Comparison of ENCODE assay signal across 22 cellular contexts in genomic region chr1:198829356-198829755, GRCh38.
"Had no signal": no experiment of that assay in that cellular context is flagged by ENCODE, and none has a peak within 500 bp of the region (broad histone marks: within the 10 kb centered on the region; RNA-seq: fewer than 3 reads in every experiment).

No MANE protein-coding gene starts in this region.

- H3K27ac ChIP-seq: left lung, pancreas, prostate gland, skin epidermis, spleen, tibial nerve, uterus had no signal

- H3K4me3 ChIP-seq: left lung, lung, mucosa of descending colon, pancreas, prostate gland, skin epidermis, spleen, tibial nerve, uterus had no signal

- H3K36me3 ChIP-seq: left lung, pancreas, prostate gland, spleen, tibial nerve, uterus had no signal

- ATAC-seq: left colon; mucosa of descending colon; naive thymus-derived CD4-positive, alpha-beta T cell; pancreas; right cardiac atrium; sciatic nerve; stimulated activated effector memory CD8-positive, alpha-beta T cell treated with anti-CD3 and anti-CD28 coated beads, Interleukin-12 subunit alpha, Interleukin-12 subunit beta, amount 100 ng/mL, for 72 hours; stimulated activated naive CD8-positive, alpha-beta T cell treated with anti-CD3 and anti-CD28 coated beads, Interleukin-15, amount 100 ng/mL, for 72 hours had no signal

- H3K9me3 ChIP-seq: left lung, mucosa of descending colon, pancreas, prostate gland, spleen, tibial nerve, uterus had no signal

- H3K4me1 ChIP-seq: left lung, pancreas, prostate gland, spleen, tibial nerve, uterus had no signal

- FAIRE-seq: kidney, pancreas had no signal

- DNase-seq: hippocampal formation; kidney; left colon; left lung; midbrain; mucosa of descending colon; naive thymus-derived CD4-positive, alpha-beta T cell; nucleus accumbens; pancreas; retina; right cardiac atrium; spleen; stimulated activated CD4-positive, alpha-beta T cell treated with anti-CD3 and anti-CD28 coated beads, Interleukin-4, amount 100 ng/mL, for 24 hours; stimulated activated naive CD4-positive, alpha-beta T cell treated with Interleukin-2 at 50 U/mL for 16 hours; stimulated activated naive CD8-positive, alpha-beta T cell treated with anti-CD3 and anti-CD28 coated beads, Interleukin-15, amount 100 ng/mL, for 72 hours; uterus had no signal

- H3K27me3 ChIP-seq: left lung, pancreas, spleen, tibial nerve, uterus had no signal
